In the genomic region with DNA sequence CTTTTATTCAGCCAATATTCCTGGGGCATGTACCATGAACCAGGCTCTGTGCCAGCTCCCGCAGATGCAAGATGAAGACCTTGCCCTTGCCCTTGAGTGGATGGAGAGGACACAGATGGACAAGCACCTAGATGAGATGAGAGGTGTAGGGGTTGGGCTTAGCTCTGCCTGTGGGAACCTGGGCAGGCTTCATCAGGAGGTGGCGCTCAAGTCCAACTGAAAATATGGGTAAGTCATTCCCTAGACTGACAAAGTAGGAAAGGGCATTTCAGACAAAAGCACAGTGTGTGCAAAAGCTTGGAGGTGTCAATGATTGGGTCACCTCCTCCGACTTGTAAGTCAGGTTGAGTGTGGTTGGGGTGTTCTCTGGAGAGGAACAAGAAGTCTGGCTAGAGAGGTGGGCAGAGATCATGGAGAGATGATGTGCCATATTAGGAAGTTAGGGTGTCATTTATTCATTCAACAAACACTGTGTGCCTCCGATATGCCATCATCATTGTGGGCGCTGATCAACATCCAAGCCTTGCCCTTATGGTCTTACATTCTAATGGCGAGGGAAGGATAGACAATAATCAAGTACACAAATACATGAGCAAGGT, we compare ENCODE assay signal across 8 cellular contexts.
DNase-seq lines count a peak whose midpoint lies in the region; ATAC-seq and TF ChIP-seq lines count a peak whose summit lies in the region.

No MANE protein-coding gene starts in this region.

- 48 to 51% methylated on average over 4 to 5 of the region's 6 CpGs for WGBS in gastroesophageal sphincter (ENCODE audit: low coverage in 1 of 2), 2 donors

- peak in 1 of 4 experiments; percentile 39 for TF ChIP-seq CTCF in gastroesophageal sphincter (IDR thresholded peaks at IDR 0.05)

- no peak for TF ChIP-seq EP300 in gastroesophageal sphincter (IDR thresholded peaks at IDR 0.05)

- DNase-seq in COLO829 (ENCODE audit: low spot score) (peak; percentile 26), HCEC 1CT (peak; percentile 20), NCI-H345 treated with DMSO at 0.1 percent for 48 hours (lab: John Stamatoyannopoulos, UW; ENCODE audit: unreplicated experiment) (peak; percentile 16), amygdala (lab: John Stamatoyannopoulos, UW) (peak in 37 of 56 donors; percentile 1 to 60 (median 11)), hippocampal formation (lab: John Stamatoyannopoulos, UW) (peak; percentile 15 to 28)
- DNase-seq in stimulated activated CD8-positive, alpha-beta memory T cell treated with anti-CD3 and anti-CD28 coated beads, Interleukin-4, amount 100 ng/mL, for 48 hours, result peak; percentile 42

- H3K9me3 ChIP-seq in gastroesophageal sphincter, result no peaks in the 10 kb centered on the region

- no peaks in the 10 kb centered on the region for H3K36me3 ChIP-seq in gastroesophageal sphincter

- ATAC-seq in HG02678 (IDR thresholded peaks at IDR 0.05; ENCODE audit: unreplicated experiment) (no peak), gastroesophageal sphincter (no peak)

- no peak overlapping the region for H3K4me3 ChIP-seq in gastroesophageal sphincter

- no peak for TF ChIP-seq POLR2A in gastroesophageal sphincter (IDR thresholded peaks at IDR 0.05)

- no peak overlapping the region for H3K27ac ChIP-seq in gastroesophageal sphincter

- H3K4me1 ChIP-seq in gastroesophageal sphincter, result peaks cover 0 to 9% (median 0%) of the 10 kb centered on the region in 3 donors

- H3K27me3 ChIP-seq in gastroesophageal sphincter, result no peaks in the 10 kb centered on the region
